1 cellular context compared by ENCODE assay signal in genomic region chr17:7136266-7136877, GRCh38.
TF ChIP-seq lines count a peak whose summit lies in the region.

No MANE protein-coding gene starts in this region.

TF ChIP-seq in IMR-90, 13 proteins besides CTCF, POLR2A, EP300 and RAD21:
- no peak for TF ChIP-seq CHD1 (IDR thresholded peaks at IDR 0.05; ENCODE audit: low read depth, low read length)
- no peak for TF ChIP-seq RFX5 (IDR thresholded peaks at IDR 0.05; ENCODE audit: low read depth, low read length)
- no peak for TF ChIP-seq BHLHE40 (IDR thresholded peaks at IDR 0.05; ENCODE audit: low read depth, low read length)
- TF ChIP-seq SMC3 (IDR thresholded peaks at IDR 0.05; ENCODE audit: low read depth, low read length): peak; percentile 92
